ENCODE assay signal across 15 cellular contexts in the genomic region with DNA sequence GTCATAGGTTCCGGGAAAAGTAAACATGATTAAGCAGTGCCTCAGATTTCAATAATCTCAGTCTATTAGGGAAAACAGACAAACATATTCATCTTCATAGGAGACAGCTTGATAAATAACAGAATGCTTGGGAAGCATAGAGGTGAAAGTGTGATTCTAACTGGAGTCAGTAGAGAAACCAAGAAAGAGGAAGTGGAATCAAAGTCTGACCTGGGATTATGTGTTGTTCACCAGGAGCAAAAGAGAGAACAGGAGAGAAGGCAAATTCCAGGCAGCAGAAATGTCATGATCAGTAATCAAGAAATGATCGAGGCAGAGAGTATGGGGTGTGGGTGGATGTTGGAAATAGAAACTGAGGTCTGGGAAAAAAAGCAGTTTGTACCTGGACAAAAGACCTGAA.
"Had no signal": no experiment of that assay in that cellular context is flagged by ENCODE, and none has a peak within 500 bp of the region (broad histone marks: within the 10 kb centered on the region; RNA-seq: fewer than 3 reads in every experiment).

No MANE protein-coding gene starts in this region.

- DNase-seq: activated CD4-positive, alpha-beta T cell treated with anti-CD3 and anti-CD28 coated beads, Interleukin-2, amount 50 U/mL, for 4 hours; activated CD4-positive, CD25-positive, alpha-beta regulatory T cell treated with anti-CD3 and anti-CD28 coated beads, Interleukin-2, amount 50 U/mL, for 72 hours; activated gamma-delta T cell; activated T-cell treated with anti-CD3 and anti-CD28 coated beads, Interleukin-2, amount 50 U/mL, for 4 hours; amygdala; cerebellar nuclear complex; dermis blood vessel endothelial cell; hypothalamus; kidney glomerular epithelial cell; nephron progenitor cell; ovary; stimulated activated CD4-positive, alpha-beta T cell treated with anti-CD3 and anti-CD28 coated beads, Interleukin-12 subunit alpha, Interleukin-12 subunit beta, amount 100 ng/mL, for 4 hours; stimulated activated naive CD4-positive, alpha-beta T cell; substantia nigra; transverse colon had no signal
